In the genomic region with DNA sequence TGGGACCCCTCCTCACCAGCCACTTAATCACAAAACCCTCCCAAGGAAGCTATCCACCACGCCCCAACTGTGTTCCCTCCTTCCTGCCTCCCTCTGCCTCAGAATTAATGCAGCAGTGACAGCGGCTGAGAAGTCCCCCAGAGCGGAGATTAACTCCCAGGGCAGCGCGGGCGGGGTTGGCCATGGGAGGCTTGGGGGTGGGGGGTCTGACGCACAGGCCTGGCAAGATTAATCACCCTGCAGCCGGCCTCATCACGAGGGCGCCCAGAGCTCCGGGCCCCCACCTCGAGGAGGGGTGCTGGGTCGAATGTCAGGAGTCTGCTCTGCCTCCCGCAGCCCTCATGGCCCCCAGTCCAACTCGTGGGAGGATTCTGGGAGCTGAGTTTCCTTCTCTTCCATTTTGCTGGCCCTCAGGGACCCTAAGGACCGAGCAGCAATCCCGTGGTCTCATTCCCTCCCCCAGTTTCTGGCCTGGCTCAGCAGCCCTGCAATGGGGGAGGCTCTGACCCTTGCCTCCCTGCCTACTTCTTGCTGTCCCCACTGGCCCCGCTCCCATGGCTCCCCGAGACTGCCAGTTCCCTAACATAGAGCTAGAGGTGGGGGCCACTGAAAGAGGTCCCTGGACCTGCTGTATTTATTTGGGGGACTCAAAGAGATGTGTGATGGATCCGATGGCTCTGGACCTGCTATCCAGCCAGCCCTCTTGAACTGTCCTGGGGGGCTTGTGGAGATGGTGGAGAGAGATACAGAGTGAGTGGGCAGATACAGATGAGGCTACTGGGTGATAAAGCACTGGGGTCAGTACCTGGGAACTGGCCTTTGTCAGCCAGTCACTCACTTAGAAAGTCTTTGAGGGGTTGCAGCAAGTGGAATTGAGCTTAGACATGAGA, we compare ENCODE assay signal across 8 cellular contexts. TPM values are rescaled to one million over a fixed set of nuclear protein-coding genes. Genes with fewer than 3 reads are reported as not detected.
DNase-seq lines count a peak whose midpoint lies in the region; ATAC-seq and TF ChIP-seq lines count a peak whose summit lies in the region.

No MANE protein-coding gene starts in this region.

- DNase-seq in CD8-positive, alpha-beta memory T cell = no peak
- DNase-seq in PC-3 (no peak), fibroblast of mammary gland (ENCODE audit: low read depth) (peak; percentile 80), osteoblast (ENCODE audit: insufficient read length, low spot score, missing footprints) (peak; percentile 97), DMS79 treated with DMSO at 0.1 percent for 48 hours (lab: John Stamatoyannopoulos, UW) (no peak), NCI-H1930 (lab: John Stamatoyannopoulos, UW) (no peak)

- H3K4me1 Mint-ChIP-seq in CD8-positive, alpha-beta memory T cell = peaks cover 0 to 9% (median 4%) of the 10 kb centered on the region in 3 donors

- no peak overlapping the region for H2AFZ ChIP-seq in PC-3 (ENCODE audit: low read length)
- no peak overlapping the region for H2AFZ ChIP-seq in osteoblast (ENCODE audit: low read length)

- H3K4me3 Mint-ChIP-seq in CD8-positive, alpha-beta memory T cell = no peak overlapping the region

- no peaks in the 10 kb centered on the region for H3K36me3 ChIP-seq in CD8-positive, alpha-beta memory T cell (ENCODE audit: insufficient read depth, low read length)
- no peaks in the 10 kb centered on the region for H3K36me3 ChIP-seq in PC-3 (ENCODE audit: low read depth, low read length)
- peaks cover 25% of the 10 kb centered on the region for H3K36me3 ChIP-seq in osteoblast (ENCODE audit: insufficient read depth, low read length)

- H3K4me3 ChIP-seq in CD8-positive, alpha-beta memory T cell (ENCODE audit: low read length) = no peak overlapping the region
- H3K4me3 ChIP-seq in PC-3 (ENCODE audit: low read length) (no peak overlapping the region), fibroblast of mammary gland (ENCODE audit: control insufficient read depth, low read depth, low read length) (no peak overlapping the region), osteoblast (ENCODE audit: insufficient read depth, low read length) (peak overlapping the region; percentile 27)

- H3K27ac ChIP-seq in CD8-positive, alpha-beta memory T cell (ENCODE audit: low read depth, low read length) = no peak overlapping the region
- no peak overlapping the region for H3K27ac ChIP-seq in PC-3 (ENCODE audit: low read length)
- peak overlapping the region; percentile 91 for H3K27ac ChIP-seq in osteoblast (ENCODE audit: low read depth, low read length)

- no peaks in the 10 kb centered on the region for H3K9me3 ChIP-seq in CD8-positive, alpha-beta memory T cell (ENCODE audit: low read length)
- no peaks in the 10 kb centered on the region for H3K9me3 ChIP-seq in PC-3 (ENCODE audit: low read length)
- no peaks in the 10 kb centered on the region for H3K9me3 ChIP-seq in osteoblast (ENCODE audit: low read depth, low read length)

- H4K20me1 ChIP-seq in PC-3 (ENCODE audit: low read length) (no peaks in the 10 kb centered on the region), osteoblast (ENCODE audit: insufficient read depth, low read length) (peaks cover 21% of the 10 kb centered on the region)

- CTCF ChIA-PET in CD8-positive, alpha-beta memory T cell (lab: Charles Lee) = interaction anchor here (1.1 to 10.8 kb wide), 13 partner anchors 9 to 268 kb away, joined by 3 to 156 read pairs (median 3); no protein-coding TSS in a partner anchor
- CTCF ChIA-PET in PC-3 (lab: Charles Lee) = interaction anchor here (0.6 to 1.3 kb wide), 7 partner anchors 21 to 127 kb away, joined by 3 to 9 read pairs (median 4); no protein-coding TSS in a partner anchor

- H3K9me2 ChIP-seq in PC-3 (replicated peaks; ENCODE audit: low read length) = no peaks in the 10 kb centered on the region

- H3K4me2 ChIP-seq in PC-3 (ENCODE audit: low read length) (no peak overlapping the region), osteoblast (ENCODE audit: insufficient read depth, low read length) (peak overlapping the region; percentile 62)

- BruUV-seq in PC-3 (replicated peaks; lab: Mats Ljungman, UMichigan) = no TSS peak

- no peaks in the 10 kb centered on the region for H3K27me3 ChIP-seq in CD8-positive, alpha-beta memory T cell (ENCODE audit: insufficient read depth, low read length, poor library complexity, severe bottlenecking)
- H3K27me3 ChIP-seq in PC-3 (ENCODE audit: low read length) = no peaks in the 10 kb centered on the region
- H3K27me3 ChIP-seq in osteoblast (ENCODE audit: insufficient read depth, low read length) = no peaks in the 10 kb centered on the region

- TF ChIP-seq CTCF in PC-3 (conservative IDR thresholded peaks at IDR 0.05; ENCODE audit: low read depth, low read length) = 0 out of 2 replicates have a peak, but pooled peaks have one; percentile 6
- TF ChIP-seq CTCF in fibroblast of mammary gland (conservative IDR thresholded peaks at IDR 0.05; ENCODE audit: control insufficient read depth, insufficient read depth, low read depth, low read length) = no peak
- TF ChIP-seq CTCF in osteoblast (IDR thresholded peaks at IDR 0.05; ENCODE audit: extremely low read depth, low read depth, low read length) = no peak

- H3K9ac ChIP-seq in PC-3 (ENCODE audit: low read length) = no peak overlapping the region

- no peaks in the 10 kb centered on the region for H3K27me3 Mint-ChIP-seq in CD8-positive, alpha-beta memory T cell

- H3K79me2 ChIP-seq in PC-3 (ENCODE audit: low read length) (no peaks in the 10 kb centered on the region), osteoblast (ENCODE audit: insufficient read depth, low read length) (peaks cover 28% of the 10 kb centered on the region)

- H3K9me3 Mint-ChIP-seq in CD8-positive, alpha-beta memory T cell = no peaks in the 10 kb centered on the region

- intact Hi-C loops in PC-3 (cut with micrococcal nuclease) = loop anchor here (1.0 to 2.0 kb wide), 2 partner anchors 57 to 172 kb away; no protein-coding TSS in a partner anchor

- POLR2A ChIA-PET in CD8-positive, alpha-beta memory T cell (lab: Charles Lee) = interaction anchor here (0.8 kb wide), 1 partner anchor 55 kb away, joined by 3 read pairs; no protein-coding TSS in a partner anchor
- POLR2A ChIA-PET in PC-3 (lab: Charles Lee; ENCODE audit: unreplicated experiment) = no interaction called here

- peak overlapping the region in 6 of 8 donors; percentile 15 to 72 (median 39) for H3K27ac Mint-ChIP-seq in CD8-positive, alpha-beta memory T cell

- H3F3A ChIP-seq in PC-3 (ENCODE audit: low read length, unreplicated experiment) = no peaks in the 10 kb centered on the region

- no peaks in the 10 kb centered on the region for H3K4me1 ChIP-seq in CD8-positive, alpha-beta memory T cell (ENCODE audit: insufficient read depth, low read length)
- H3K4me1 ChIP-seq in PC-3 (ENCODE audit: insufficient read depth, low read length) (no peaks in the 10 kb centered on the region), osteoblast (ENCODE audit: insufficient read depth, low read length) (peaks cover 53% of the 10 kb centered on the region)

- no peaks in the 10 kb centered on the region for H3K36me3 Mint-ChIP-seq in CD8-positive, alpha-beta memory T cell

- ATAC-seq in PC-3 = peak; percentile 27
- ATAC-seq in HG03135 (IDR thresholded peaks at IDR 0.05; ENCODE audit: unreplicated experiment) = no peak
- no peak for ATAC-seq in GM21619 (IDR thresholded peaks at IDR 0.05; ENCODE audit: unreplicated experiment)

RNA-seq across cellular contexts. Expression of a gene that starts 42.5 kb away (rescaled TPM):
- total RNA-seq in CD8-positive, alpha-beta memory T cell = 1 to 10 TPM; 2.1 to 3.1 TPM
- 67.0 TPM for polyA plus RNA-seq in CD8-positive, alpha-beta memory T cell
- total RNA-seq in PC-3 (2014; rRNA removed) (31.1 and 42.4 TPM in 2 replicates), osteoblast (186 and 210 TPM in 2 replicates)

Comparison
In these comparisons a context has a peak if more than half of its experiments do, and no peak if none do; other contexts are left out.
1. DNase-seq: peak in fibroblast of mammary gland (single experiment) and osteoblast (single experiment); none in CD8-positive, alpha-beta memory T cell (0 of 5), PC-3 (single experiment), DMS79 treated with DMSO at 0.1 percent for 48 hours (single experiment) and NCI-H1930 (0 of 2).